11 cellular contexts compared by ENCODE assay signal in genomic region chr9:18926513-18926912, GRCh38.
"Had no signal": no experiment of that assay in that cellular context is flagged by ENCODE, and none has a peak within 500 bp of the region (broad histone marks: within the 10 kb centered on the region; RNA-seq: fewer than 3 reads in every experiment).

No MANE protein-coding gene starts in this region.

- H3K4me2 ChIP-seq: GM23338 had no signal

- H3K27ac ChIP-seq: GM23248 had no signal

- H3K36me3 ChIP-seq: HAP-1 had no signal

- FAIRE-seq: H1, H54 had no signal

- H3K4me1 ChIP-seq: HAP-1 had no signal

- H3K9me3 ChIP-seq: HAP-1 had no signal

- DNase-seq: GM23248, GOT3, H7, H9, HCEC 1CT, HFFc6 had no signal

- ATAC-seq: GM23338, HCT116 had no signal

- H3K4me3 ChIP-seq: GM23248, GM23338, HAP-1 had no signal

- H2AFZ ChIP-seq: GM23248, GM23338 had no signal

- H3K9ac ChIP-seq: GM23248 had no signal
